ENCODE assay signal across 19 cellular contexts in genomic region chr11:22449441-22449840, GRCh38.
"Had no signal": no experiment of that assay in that cellular context is flagged by ENCODE, and none has a peak within 500 bp of the region (broad histone marks: within the 10 kb centered on the region; RNA-seq: fewer than 3 reads in every experiment).

No MANE protein-coding gene starts in this region.

- H3K4me1 Mint-ChIP-seq: activated CD4-positive, alpha-beta memory T cell treated with anti-CD3 and anti-CD28 coated beads, Interleukin-2, amount 10 ng/mL, durations not matched to agents 7 days and 5 days; activated naive CD4-positive, alpha-beta T cell treated with anti-CD3 and anti-CD28 coated beads, Interleukin-2, amount 10 ng/mL, durations not matched to agents 7 days and 5 days; central memory CD8-positive, alpha-beta T cell; naive thymus-derived CD4-positive, alpha-beta T cell had no signal

- H3K4me1 ChIP-seq: adrenal gland, gastrocnemius medialis, heart left ventricle, stomach, testis, upper lobe of right lung had no signal

- H3K36me3 ChIP-seq: adrenal gland, gastrocnemius medialis, heart left ventricle, ovary, stomach, upper lobe of right lung had no signal

- H3K9me3 ChIP-seq: adrenal gland, gastrocnemius medialis, heart left ventricle, mucosa of descending colon, ovary, stomach, testis, upper lobe of right lung had no signal

- DNase-seq: activated CD4-positive, alpha-beta memory T cell treated with anti-CD3 and anti-CD28 coated beads, Interleukin-2, amount 10 ng/mL, durations not matched to agents 7 days and 5 days; activated CD4-positive, CD25-positive, alpha-beta regulatory T cell treated with anti-CD3 and anti-CD28 coated beads, Interleukin-2, amount 50 U/mL, for 72 hours; activated naive CD4-positive, alpha-beta T cell treated with anti-CD3 and anti-CD28 coated beads, Interleukin-2, amount 10 ng/mL, durations not matched to agents 7 days and 5 days; activated T-cell treated with anti-CD3 and anti-CD28 coated beads, Interleukin-2, amount 50 U/mL, for 24 hours; adrenal gland; cortex of kidney; effector CD8-positive, alpha-beta T cell; gastrocnemius medialis; heart left ventricle; mucosa of descending colon; naive thymus-derived CD4-positive, alpha-beta T cell; ovary; stimulated activated CD4-positive, alpha-beta T cell treated with anti-CD3 and anti-CD28 coated beads, Interleukin-1b, Interleukin-23, amount 100 ng/mL, for 48 hours; stomach; testis; upper lobe of right lung had no signal

- H3K27me3 ChIP-seq: adrenal gland, gastrocnemius medialis, heart left ventricle, ovary, stomach, testis, upper lobe of right lung had no signal

- H3K36me3 Mint-ChIP-seq: activated naive CD4-positive, alpha-beta T cell treated with anti-CD3 and anti-CD28 coated beads, Interleukin-2, amount 10 ng/mL, durations not matched to agents 7 days and 5 days; brain; naive thymus-derived CD4-positive, alpha-beta T cell had no signal

- H3K27ac ChIP-seq: adrenal gland, gastrocnemius medialis, heart left ventricle, ovary, stomach, testis, upper lobe of right lung had no signal

- H3K4me3 Mint-ChIP-seq: activated CD4-positive, alpha-beta memory T cell treated with anti-CD3 and anti-CD28 coated beads, Interleukin-2, amount 10 ng/mL, durations not matched to agents 7 days and 5 days; activated naive CD4-positive, alpha-beta T cell treated with anti-CD3 and anti-CD28 coated beads, Interleukin-2, amount 10 ng/mL, durations not matched to agents 7 days and 5 days; activated T-cell treated with anti-CD3 and anti-CD28 coated beads, Interleukin-2, amount 50 U/mL, for 24 hours; brain; central memory CD8-positive, alpha-beta T cell; naive thymus-derived CD4-positive, alpha-beta T cell; T-helper 2 cell treated with Interferon-gamma antibody and Interleukin-4, amounts not matched to agents 5 μg/mL and 100 μg/mL, for 36 hours had no signal

- H3K27me3 Mint-ChIP-seq: activated CD4-positive, alpha-beta memory T cell treated with anti-CD3 and anti-CD28 coated beads, Interleukin-2, amount 10 ng/mL, durations not matched to agents 7 days and 5 days; activated naive CD4-positive, alpha-beta T cell treated with anti-CD3 and anti-CD28 coated beads, Interleukin-2, amount 10 ng/mL, durations not matched to agents 7 days and 5 days; brain; central memory CD8-positive, alpha-beta T cell had no signal

- H3K27ac Mint-ChIP-seq: activated CD4-positive, alpha-beta memory T cell treated with anti-CD3 and anti-CD28 coated beads, Interleukin-2, amount 10 ng/mL, durations not matched to agents 7 days and 5 days; activated naive CD4-positive, alpha-beta T cell treated with anti-CD3 and anti-CD28 coated beads, Interleukin-2, amount 10 ng/mL, durations not matched to agents 7 days and 5 days; activated T-cell treated with anti-CD3 and anti-CD28 coated beads, Interleukin-2, amount 50 U/mL, for 24 hours; brain; naive thymus-derived CD4-positive, alpha-beta T cell; T-helper 2 cell treated with Interferon-gamma antibody and Interleukin-4, amounts not matched to agents 5 μg/mL and 100 μg/mL, for 36 hours had no signal

- H3K4me3 ChIP-seq: adrenal gland, gastrocnemius medialis, heart left ventricle, mucosa of descending colon, ovary, stomach, testis, upper lobe of right lung had no signal

- H3K9me3 Mint-ChIP-seq: activated CD4-positive, alpha-beta memory T cell treated with anti-CD3 and anti-CD28 coated beads, Interleukin-2, amount 10 ng/mL, durations not matched to agents 7 days and 5 days; activated naive CD4-positive, alpha-beta T cell treated with anti-CD3 and anti-CD28 coated beads, Interleukin-2, amount 10 ng/mL, durations not matched to agents 7 days and 5 days; activated T-cell treated with anti-CD3 and anti-CD28 coated beads, Interleukin-2, amount 50 U/mL, for 24 hours; brain; T-helper 2 cell treated with Interferon-gamma antibody and Interleukin-4, amounts not matched to agents 5 μg/mL and 100 μg/mL, for 36 hours had no signal
